ENCODE assay signal across 10 cellular contexts in genomic region chr4:95129708-95130343, GRCh38.
A peak's percentile ranks its signal among the peaks of the same experiment; 100 is the strongest.
DNase-seq lines count a peak whose midpoint lies in the region; ATAC-seq and TF ChIP-seq lines count a peak whose summit lies in the region.
"Had no signal": no experiment of that assay in that cellular context is flagged by ENCODE, and none has a peak within 500 bp of the region (broad histone marks: within the 10 kb centered on the region; RNA-seq: fewer than 3 reads in every experiment).

No MANE protein-coding gene starts in this region.

- H3K27ac ChIP-seq in left ventricle myocardium inferior (replicated peaks) (peak overlapping the region; percentile 19), thyroid gland (no peak overlapping the region)
- H3K27ac ChIP-seq: C4-2B had no signal

- peak; percentile 39 for DNase-seq in SIG-M5 treated with dmso at 0.1 percent for 504 hours (lab: John Stamatoyannopoulos, UW; ENCODE audit: unreplicated experiment)
- no peak for DNase-seq in SIG-M5 (lab: John Stamatoyannopoulos, UW)
- peak; percentile 27 for DNase-seq in T1000 (lab: John Stamatoyannopoulos, UW)
- DNase-seq in left ventricle myocardium inferior = no peak
- DNase-seq in thyroid gland = peak; percentile 13 to 20
- no peak for DNase-seq in NCI-H2081 (lab: John Stamatoyannopoulos, UW)
- DNase-seq: activated CD4-positive, alpha-beta T cell treated with anti-CD3 and anti-CD28 coated beads, Interleukin-2, amount 50 U/mL, for 1 hour had no signal

- 52 to 53% methylated on average over 8 of the region's 8 CpGs for WGBS in thyroid gland, 2 donors

- no peak for TF ChIP-seq POLR2A in thyroid gland (IDR thresholded peaks at IDR 0.05)

- no peak overlapping the region for H3K4me3 ChIP-seq in left ventricle myocardium inferior
- no peak overlapping the region for H3K4me3 ChIP-seq in thyroid gland (replicated peaks in 1 of 3)

- H3K27me3 ChIP-seq in left ventricle myocardium inferior (ENCODE audit: low read depth) (no peaks in the 10 kb centered on the region), thyroid gland (no peaks in the 10 kb centered on the region)

- H3K36me3 ChIP-seq in left ventricle myocardium inferior = no peaks in the 10 kb centered on the region
- H3K36me3 ChIP-seq in thyroid gland = no peaks in the 10 kb centered on the region

- H3K9me3 ChIP-seq in left ventricle myocardium inferior (replicated peaks) = peaks cover 8% of the 10 kb centered on the region
- H3K9me3 ChIP-seq in thyroid gland = no peaks in the 10 kb centered on the region

- no peaks in the 10 kb centered on the region for H3K4me1 ChIP-seq in left ventricle myocardium inferior
- no peaks in the 10 kb centered on the region for H3K4me1 ChIP-seq in thyroid gland

- ATAC-seq in HG03354 (IDR thresholded peaks at IDR 0.05; ENCODE audit: poor library complexity, severe bottlenecking, unreplicated experiment) = no peak
- ATAC-seq in HG02588 (IDR thresholded peaks at IDR 0.05; ENCODE audit: unreplicated experiment) = no peak

- intact Hi-C loops in left ventricle myocardium inferior (cut with micrococcal nuclease) = no loop called here
- intact Hi-C loops in thyroid gland (cut with DNase I) = no loop called here

- TF ChIP-seq CTCF in left ventricle myocardium inferior (IDR thresholded peaks at IDR 0.05; ENCODE audit: borderline replicate concordance) (no peak), thyroid gland (IDR thresholded peaks at IDR 0.05) (no peak)

Comparison
In these comparisons a context has a peak if more than half of its experiments do, and no peak if none do; other contexts are left out.
1. DNase-seq: peak in SIG-M5 treated with dmso at 0.1 percent for 504 hours (single experiment), T1000 (single experiment) and thyroid gland (2 of 2); none in SIG-M5 (single experiment), left ventricle myocardium inferior (single experiment) and NCI-H2081 (0 of 2).